1 cellular context compared by ENCODE assay signal in the genomic region with DNA sequence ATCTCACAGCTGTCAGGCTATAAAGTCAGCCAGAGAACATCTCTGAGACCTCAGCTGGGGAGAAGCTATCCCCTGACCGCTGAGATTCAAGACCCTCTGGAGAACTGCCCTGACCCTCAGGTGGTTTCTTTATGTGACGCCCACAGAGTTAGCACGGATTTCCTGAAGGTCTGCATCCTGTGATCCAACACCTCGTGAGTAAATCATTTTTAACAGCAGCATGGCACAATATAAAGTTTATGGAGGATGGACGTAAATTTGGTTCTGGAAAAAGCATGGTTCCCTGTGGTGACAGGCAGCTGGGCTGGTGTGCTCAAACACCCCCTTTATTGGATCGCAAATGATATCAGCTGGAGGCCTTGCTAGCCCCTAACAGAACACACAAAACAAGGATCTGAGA.
TF ChIP-seq lines count a peak whose summit lies in the region.

No MANE protein-coding gene starts in this region.

TF ChIP-seq in IMR-90, 13 proteins besides CTCF, POLR2A, EP300 and RAD21 (continued from another document):
- no peak for TF ChIP-seq CEBPB (IDR thresholded peaks at IDR 0.05; ENCODE audit: low read depth, low read length)
- no peak for TF ChIP-seq MXI1 (IDR thresholded peaks at IDR 0.05; ENCODE audit: borderline replicate concordance, low read depth, low read length)
- TF ChIP-seq, protein P1, sequence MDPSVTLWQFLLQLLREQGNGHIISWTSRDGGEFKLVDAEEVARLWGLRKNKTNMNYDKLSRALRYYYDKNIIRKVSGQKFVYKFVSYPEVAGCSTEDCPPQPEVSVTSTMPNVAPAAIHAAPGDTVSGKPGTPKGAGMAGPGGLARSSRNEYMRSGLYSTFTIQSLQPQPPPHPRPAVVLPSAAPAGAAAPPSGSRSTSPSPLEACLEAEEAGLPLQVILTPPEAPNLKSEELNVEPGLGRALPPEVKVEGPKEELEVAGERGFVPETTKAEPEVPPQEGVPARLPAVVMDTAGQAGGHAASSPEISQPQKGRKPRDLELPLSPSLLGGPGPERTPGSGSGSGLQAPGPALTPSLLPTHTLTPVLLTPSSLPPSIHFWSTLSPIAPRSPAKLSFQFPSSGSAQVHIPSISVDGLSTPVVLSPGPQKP (IDR thresholded peaks at IDR 0.05; ENCODE audit: borderline replicate concordance, low read depth, low read length), result no peak
- no peak for TF ChIP-seq MAZ (IDR thresholded peaks at IDR 0.05; ENCODE audit: borderline replicate concordance, low read depth, low read length)
- TF ChIP-seq NFE2L2 (IDR thresholded peaks at IDR 0.05; ENCODE audit: low read depth, low read length), result no peak
- TF ChIP-seq, protein P2, sequence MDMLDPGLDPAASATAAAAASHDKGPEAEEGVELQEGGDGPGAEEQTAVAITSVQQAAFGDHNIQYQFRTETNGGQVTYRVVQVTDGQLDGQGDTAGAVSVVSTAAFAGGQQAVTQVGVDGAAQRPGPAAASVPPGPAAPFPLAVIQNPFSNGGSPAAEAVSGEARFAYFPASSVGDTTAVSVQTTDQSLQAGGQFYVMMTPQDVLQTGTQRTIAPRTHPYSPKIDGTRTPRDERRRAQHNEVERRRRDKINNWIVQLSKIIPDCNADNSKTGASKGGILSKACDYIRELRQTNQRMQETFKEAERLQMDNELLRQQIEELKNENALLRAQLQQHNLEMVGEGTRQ (IDR thresholded peaks at IDR 0.05; ENCODE audit: low read depth, low read length), result no peak
- no peak for TF ChIP-seq SMC3 (IDR thresholded peaks at IDR 0.05; ENCODE audit: low read depth, low read length)
- TF ChIP-seq CHD1 (IDR thresholded peaks at IDR 0.05; ENCODE audit: low read depth, low read length), result no peak
